In genomic region chr2:134146620-134147019, GRCh38 we compare ENCODE assay signal across 13 cellular contexts.
A peak's percentile ranks its signal among the peaks of the same experiment; 100 is the strongest.
DNase-seq lines count a peak whose midpoint lies in the region; ATAC-seq and TF ChIP-seq lines count a peak whose summit lies in the region.
"Had no signal": no experiment of that assay in that cellular context is flagged by ENCODE, and none has a peak within 500 bp of the region (broad histone marks: within the 10 kb centered on the region; RNA-seq: fewer than 3 reads in every experiment).

No MANE protein-coding gene starts in this region.

- in situ Hi-C loops in mammary epithelial cell (cut with MboI; ENCODE audit: low sequenced_read_pairs in 2 of 2), result no loop called here

- no peak overlapping the region for H3K9ac ChIP-seq in mammary epithelial cell (ENCODE audit: insufficient read depth, low read length)
- H3K9ac ChIP-seq: BLaER1 had no signal

- POLR2A ChIA-PET in CD4-positive, alpha-beta T cell (lab: Charles Lee), result interaction anchor here (1.0 kb wide), 1 partner anchor 19 kb away, joined by 3 read pairs; no protein-coding TSS in a partner anchor

- no peaks in the 10 kb centered on the region for H4K20me1 ChIP-seq in mammary epithelial cell (ENCODE audit: insufficient read depth, low read length)

- no peak overlapping the region for H3K4me3 ChIP-seq in mammary epithelial cell (replicated peaks in 1 of 3; ENCODE audit: insufficient read depth in 1 of 3, low read depth in 2 of 3, low read length in 3 of 3)
- H3K4me3 ChIP-seq: BLaER1, SJCRH30 had no signal

- no peak for TF ChIP-seq CTCF in CD4-positive, alpha-beta T cell (IDR thresholded peaks at IDR 0.05)
- TF ChIP-seq CTCF in mammary epithelial cell (conservative IDR thresholded peaks at IDR 0.05 in 1 of 2, IDR thresholded peaks at IDR 0.05 in 1 of 2; ENCODE audit: extremely low read depth in 1 of 2, insufficient read depth in 1 of 2, low read depth in 1 of 2, low read length in 2 of 2), result no peak

- H3K4me3 Mint-ChIP-seq in CD4-positive, alpha-beta T cell, result no peak overlapping the region
- H3K4me3 Mint-ChIP-seq in memory B cell (no peak overlapping the region), immature natural killer cell (no peak overlapping the region)

- peak overlapping the region; percentile 56 for H3K4me2 ChIP-seq in mammary epithelial cell (ENCODE audit: insufficient read depth, low read depth, low read length)
- H3K4me2 ChIP-seq: BLaER1 had no signal

- H3K36me3 ChIP-seq in mammary epithelial cell (ENCODE audit: insufficient read depth, low read length), result no peaks in the 10 kb centered on the region

- 15% methylated on average over 5 of the region's 5 CpGs for WGBS in mammary epithelial cell (ENCODE audit: low coverage, missing lambda C conversion rate)

- no peak for DNase-seq in CD4-positive, alpha-beta T cell
- DNase-seq in mammary epithelial cell (peak; percentile 35), memory B cell (ENCODE audit: low spot score in 2 of 2) (no peak), immature natural killer cell (no peak), NOMO-1 treated with DMSO at 0.1 percent for 48 hours (lab: John Stamatoyannopoulos, UW; ENCODE audit: unreplicated experiment) (no peak), left colon (no peak)
- DNase-seq: aorta, hypothalamus, NCI-H1092 treated with DMSO at 0.1 percent for 48 hours, SJCRH30 had no signal

- peaks cover 40% of the 10 kb centered on the region for H3K36me3 Mint-ChIP-seq in CD4-positive, alpha-beta T cell (ENCODE audit: low read depth)
- H3K36me3 Mint-ChIP-seq in memory B cell (peaks cover 18% of the 10 kb centered on the region), immature natural killer cell (peaks cover 0 to under 1% (median 0%) of the 10 kb centered on the region in 3 donors)

- H3K4me1 ChIP-seq in mammary epithelial cell (ENCODE audit: insufficient read depth, low read length), result peaks cover 38% of the 10 kb centered on the region

- dilution Hi-C loops in mammary epithelial cell (cut with HindIII; ENCODE audit: low sequenced_read_pairs), result loop anchor here (5.0 kb wide), 1 partner anchor 51 kb away; no protein-coding TSS in a partner anchor

- intact Hi-C loops in CD4-positive, alpha-beta T cell (cut with DNase I, micrococcal nuclease), result no loop called here
- intact Hi-C loops in mammary epithelial cell (cut with micrococcal nuclease) (loop anchor here (10.0 kb wide), 1 partner anchor 768 kb away; the partner anchor contains the start of gene CCNT2), left colon (cut with DNase I, micrococcal nuclease) (no loop called here)

- no peaks in the 10 kb centered on the region for H3K27me3 ChIP-seq in CD4-positive, alpha-beta T cell (ENCODE audit: control insufficient read depth, insufficient read depth, low read length)
- H3K27me3 ChIP-seq in mammary epithelial cell (ENCODE audit: insufficient read depth, low read length), result no peaks in the 10 kb centered on the region
- H3K27me3 ChIP-seq: BLaER1, SJCRH30 had no signal

- H3K79me2 ChIP-seq in mammary epithelial cell (ENCODE audit: insufficient read depth, low read length), result peaks cover 56% of the 10 kb centered on the region

- H3K9me3 Mint-ChIP-seq in CD4-positive, alpha-beta T cell, result no peaks in the 10 kb centered on the region
- H3K9me3 Mint-ChIP-seq in memory B cell (no peaks in the 10 kb centered on the region), immature natural killer cell (no peaks in the 10 kb centered on the region)

- peaks cover 79% of the 10 kb centered on the region for H3K4me1 Mint-ChIP-seq in CD4-positive, alpha-beta T cell (ENCODE audit: low read depth)
- H3K4me1 Mint-ChIP-seq in memory B cell (peaks cover 63% of the 10 kb centered on the region), immature natural killer cell (peaks cover 49 to 67% of the 10 kb centered on the region in 2 donors)

- peak overlapping the region; percentile 66 for H2AFZ ChIP-seq in mammary epithelial cell (ENCODE audit: low read depth, low read length)

- H3K27ac Mint-ChIP-seq in CD4-positive, alpha-beta T cell, result peak overlapping the region; percentile 45
- H3K27ac Mint-ChIP-seq in memory B cell, result peak overlapping the region; percentile 86
- peak overlapping the region in 2 of 6 donors; percentile 10 to 14 for H3K27ac Mint-ChIP-seq in immature natural killer cell

- CTCF ChIA-PET in CD4-positive, alpha-beta T cell (lab: Charles Lee), result interaction anchor here (1.4 kb wide), 1 partner anchor 11 kb away, joined by 3 read pairs; no protein-coding TSS in a partner anchor
- CTCF ChIA-PET in mammary epithelial cell (lab: Charles Lee; ENCODE audit: low non-redundant PET), result no interaction called here

- BruUV-seq in mammary epithelial cell (replicated peaks; lab: Mats Ljungman, UMichigan), result no TSS peak

- ATAC-seq in CD4-positive, alpha-beta T cell (ENCODE audit: poor library complexity), result no peak
- ATAC-seq in HG02938 (IDR thresholded peaks at IDR 0.05; ENCODE audit: unreplicated experiment) (peak; percentile 44), memory B cell (ENCODE audit: low read depth) (peak; percentile 86), GM21528 (IDR thresholded peaks at IDR 0.05; ENCODE audit: low FRiP score, unreplicated experiment) (no peak), left colon (no peak)

- no peaks in the 10 kb centered on the region for H3K9me3 ChIP-seq in CD4-positive, alpha-beta T cell (ENCODE audit: control insufficient read depth, low read length)
- no peaks in the 10 kb centered on the region for H3K9me3 ChIP-seq in mammary epithelial cell (replicated peaks; ENCODE audit: insufficient read depth, low read length)
- H3K9me3 ChIP-seq: SJCRH30 had no signal

- H3K27me3 Mint-ChIP-seq in CD4-positive, alpha-beta T cell, result no peaks in the 10 kb centered on the region
- H3K27me3 Mint-ChIP-seq in memory B cell, result no peaks in the 10 kb centered on the region
- peaks cover 0 to 5% (median 3%) of the 10 kb centered on the region in 3 donors for H3K27me3 Mint-ChIP-seq in immature natural killer cell (ENCODE audit: low read depth in 3 of 3)

- no peak overlapping the region for H3K27ac ChIP-seq in CD4-positive, alpha-beta T cell (ENCODE audit: low read depth, low read length)
- no peak overlapping the region for H3K27ac ChIP-seq in mammary epithelial cell (ENCODE audit: insufficient read depth, low read depth, low read length)
- H3K27ac ChIP-seq: BLaER1, SJCRH30 had no signal

Comparison
In these comparisons a context has a peak if more than half of its experiments do, and no peak if none do; other contexts are left out.
1. ATAC-seq: peak in HG02938 (single experiment) and memory B cell (single experiment); none in CD4-positive, alpha-beta T cell (single experiment), GM21528 (single experiment) and left colon (single experiment).